ENCODE assay signal across 1 cellular context in the genomic region with DNA sequence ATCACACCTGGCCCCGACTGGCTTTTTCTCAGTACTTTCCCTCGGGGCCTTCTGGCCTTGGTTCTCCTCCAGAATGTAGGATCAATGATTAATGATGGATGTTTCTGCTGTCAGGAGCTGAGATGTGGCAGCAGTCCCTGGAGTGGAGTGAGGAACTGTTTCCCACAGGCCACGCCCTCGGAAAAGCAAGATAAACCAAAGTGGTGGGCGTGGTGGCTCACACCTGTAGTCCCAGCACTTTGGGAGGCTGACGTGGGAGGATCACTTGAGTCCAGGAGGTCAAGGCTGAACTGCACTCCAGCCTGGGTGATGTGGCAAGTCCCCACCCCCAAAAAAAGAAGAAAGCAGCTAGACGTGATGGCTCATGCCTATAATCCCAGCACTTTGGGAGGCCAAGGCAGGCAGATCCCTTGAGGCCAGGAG.
TF ChIP-seq lines count a peak whose summit lies in the region.

No MANE protein-coding gene starts in this region.

TF ChIP-seq in HepG2, 621 proteins besides CTCF, POLR2A, EP300 and RAD21 (continued from another document and continues in another):
- TF ChIP-seq GMEB2 (CRISPR knock-in tag; IDR thresholded peaks at IDR 0.05; ENCODE audit: low read depth): no peak
- TF ChIP-seq ZBTB21 (CRISPR knock-in tag; IDR thresholded peaks at IDR 0.05): no peak
- TF ChIP-seq MAF1 (CRISPR knock-in tag; IDR thresholded peaks at IDR 0.05; ENCODE audit: borderline replicate concordance): no peak
- no peak for TF ChIP-seq FOXM1 (CRISPR knock-in tag; IDR thresholded peaks at IDR 0.05)
- TF ChIP-seq GATAD1 (CRISPR knock-in tag; IDR thresholded peaks at IDR 0.05): no peak
- TF ChIP-seq BCL6 (CRISPR knock-in tag; IDR thresholded peaks at IDR 0.05): peak; percentile 42; the same call in 1 of the 2 replicates
- TF ChIP-seq ZNF670 (CRISPR knock-in tag; IDR thresholded peaks at IDR 0.05; ENCODE audit: borderline replicate concordance): no peak
- no peak for TF ChIP-seq ZZZ3 (CRISPR knock-in tag; IDR thresholded peaks at IDR 0.05; ENCODE audit: borderline replicate concordance)
- TF ChIP-seq HNRNPUL1 (IDR thresholded peaks at IDR 0.05; ENCODE audit: low read depth, low read length): no peak
- no peak for TF ChIP-seq IKZF5 (CRISPR knock-in tag; IDR thresholded peaks at IDR 0.05)
- TF ChIP-seq ZNF225 (CRISPR knock-in tag; IDR thresholded peaks at IDR 0.05): no peak
- TF ChIP-seq, protein P1, sequence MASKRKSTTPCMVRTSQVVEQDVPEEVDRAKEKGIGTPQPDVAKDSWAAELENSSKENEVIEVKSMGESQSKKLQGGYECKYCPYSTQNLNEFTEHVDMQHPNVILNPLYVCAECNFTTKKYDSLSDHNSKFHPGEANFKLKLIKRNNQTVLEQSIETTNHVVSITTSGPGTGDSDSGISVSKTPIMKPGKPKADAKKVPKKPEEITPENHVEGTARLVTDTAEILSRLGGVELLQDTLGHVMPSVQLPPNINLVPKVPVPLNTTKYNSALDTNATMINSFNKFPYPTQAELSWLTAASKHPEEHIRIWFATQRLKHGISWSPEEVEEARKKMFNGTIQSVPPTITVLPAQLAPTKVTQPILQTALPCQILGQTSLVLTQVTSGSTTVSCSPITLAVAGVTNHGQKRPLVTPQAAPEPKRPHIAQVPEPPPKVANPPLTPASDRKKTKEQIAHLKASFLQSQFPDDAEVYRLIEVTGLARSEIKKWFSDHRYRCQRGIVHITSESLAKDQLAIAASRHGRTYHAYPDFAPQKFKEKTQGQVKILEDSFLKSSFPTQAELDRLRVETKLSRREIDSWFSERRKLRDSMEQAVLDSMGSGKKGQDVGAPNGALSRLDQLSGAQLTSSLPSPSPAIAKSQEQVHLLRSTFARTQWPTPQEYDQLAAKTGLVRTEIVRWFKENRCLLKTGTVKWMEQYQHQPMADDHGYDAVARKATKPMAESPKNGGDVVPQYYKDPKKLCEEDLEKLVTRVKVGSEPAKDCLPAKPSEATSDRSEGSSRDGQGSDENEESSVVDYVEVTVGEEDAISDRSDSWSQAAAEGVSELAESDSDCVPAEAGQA (IDR thresholded peaks at IDR 0.05; ENCODE audit: low read depth): no peak
- TF ChIP-seq, protein P1 (CRISPR knock-in tag; IDR thresholded peaks at IDR 0.05; ENCODE audit: borderline replicate concordance): no peak
- no peak for TF ChIP-seq MYC (CRISPR knock-in tag; IDR thresholded peaks at IDR 0.05; ENCODE audit: borderline replicate concordance)
- no peak; the same call in 1 of the 2 replicates for TF ChIP-seq RERE (CRISPR knock-in tag; IDR thresholded peaks at IDR 0.05; ENCODE audit: low read depth)
- TF ChIP-seq TOPORS (CRISPR knock-in tag; IDR thresholded peaks at IDR 0.05): no peak
- TF ChIP-seq SETDB1 (CRISPR knock-in tag; IDR thresholded peaks at IDR 0.05; ENCODE audit: borderline replicate concordance): no peak
- TF ChIP-seq ZBTB8A (CRISPR knock-in tag; IDR thresholded peaks at IDR 0.05; ENCODE audit: borderline replicate concordance, low read depth): no peak
- TF ChIP-seq HIC2 (CRISPR knock-in tag; IDR thresholded peaks at IDR 0.05; ENCODE audit: low read depth): no peak
- TF ChIP-seq HDAC1 (CRISPR knock-in tag; IDR thresholded peaks at IDR 0.05): peak; percentile 44; the same call in 1 of the 2 replicates
- TF ChIP-seq TCF12 (IDR thresholded peaks at IDR 0.05): no peak
- TF ChIP-seq TCF12 (CRISPR knock-in tag; IDR thresholded peaks at IDR 0.05): no peak
- TF ChIP-seq HBP1 (CRISPR knock-in tag; IDR thresholded peaks at IDR 0.05; ENCODE audit: low read depth): no peak
- TF ChIP-seq CEBPB (IDR thresholded peaks at IDR 0.05; ENCODE audit: borderline replicate concordance, low read depth, low read length): no peak
- no peak for TF ChIP-seq ZNF605 (CRISPR knock-in tag; IDR thresholded peaks at IDR 0.05)
- TF ChIP-seq RBM39 (IDR thresholded peaks at IDR 0.05; ENCODE audit: low read depth, low read length, poor library complexity, severe bottlenecking): no peak
- no peak for TF ChIP-seq ZNF333 (CRISPR knock-in tag; IDR thresholded peaks at IDR 0.05; ENCODE audit: borderline replicate concordance)
- TF ChIP-seq ZFP91 (CRISPR knock-in tag; IDR thresholded peaks at IDR 0.05; ENCODE audit: borderline replicate concordance): no peak
- TF ChIP-seq ZNF331 (CRISPR knock-in tag; IDR thresholded peaks at IDR 0.05): peak; percentile 25; the same call in 1 of the 2 replicates
- TF ChIP-seq ZNF720 (CRISPR knock-in tag; IDR thresholded peaks at IDR 0.05): no peak
- TF ChIP-seq WIZ (CRISPR knock-in tag; IDR thresholded peaks at IDR 0.05): no peak
- no peak for TF ChIP-seq ZNF710 (CRISPR knock-in tag; IDR thresholded peaks at IDR 0.05; ENCODE audit: borderline replicate concordance)
- no peak for TF ChIP-seq MLLT10 (CRISPR knock-in tag; IDR thresholded peaks at IDR 0.05)
- TF ChIP-seq PCBP2 (optimal IDR thresholded peaks at IDR 0.05; ENCODE audit: low read depth, low read length, poor library complexity, severe bottlenecking): no peak
- TF ChIP-seq MED13 (CRISPR knock-in tag; IDR thresholded peaks at IDR 0.05): no peak
- no peak for TF ChIP-seq ZNF580 (CRISPR knock-in tag; IDR thresholded peaks at IDR 0.05; ENCODE audit: borderline replicate concordance, low read depth)
